In genomic region chr3:15325228-15325627, GRCh38 we compare ENCODE assay signal across 11 cellular contexts. TPM values are rescaled to one million over a fixed set of nuclear protein-coding genes. Genes with fewer than 3 reads are reported as not detected.
A peak's percentile ranks its signal among the peaks of the same experiment; 100 is the strongest.
DNase-seq lines count a peak whose midpoint lies in the region; ATAC-seq and TF ChIP-seq lines count a peak whose summit lies in the region.
"Had no signal": no experiment of that assay in that cellular context is flagged by ENCODE, and none has a peak within 500 bp of the region (broad histone marks: within the 10 kb centered on the region; RNA-seq: fewer than 3 reads in every experiment).

No MANE protein-coding gene starts in this region.

- POLR2A ChIA-PET in HCT116 (lab: Charles Lee), result no interaction called here
- POLR2A ChIA-PET in WTC11 (lab: Charles Lee), result no interaction called here

- H3K4me2 ChIP-seq in HCT116 (ENCODE audit: low read length), result peak overlapping the region; percentile 18

- TF ChIP-seq RAD21 in HCT116 (IDR thresholded peaks at IDR 0.05; ENCODE audit: low read depth), result 0 out of 2 replicates have a peak, but pooled peaks have one; percentile 19

- TF ChIP-seq CTCF in HCT116 (IDR thresholded peaks at IDR 0.05 in 2 of 3, conservative IDR thresholded peaks at IDR 0.05 in 1 of 3; ENCODE audit: borderline replicate concordance in 1 of 3, insufficient read depth in 1 of 3, low read depth in 2 of 3, low read length in 2 of 3), result no peak
- TF ChIP-seq CTCF in WTC11 (IDR thresholded peaks at IDR 0.05), result no peak

- RAD21 ChIA-PET in HCT116 (lab: Charles Lee; ENCODE audit: low non-redundant PET in 1 of 2, low total read pairs in 2 of 2, uncharacterized antibody in 2 of 2, unreplicated experiment in 2 of 2), result no interaction called here

- H3K4me1 Mint-ChIP-seq in WTC11, result peaks cover 35% of the 10 kb centered on the region
- peaks cover 53 to 85% of the 10 kb centered on the region in 2 donors for H3K4me1 Mint-ChIP-seq in stimulated activated naive B cell treated with anti-CD40 and anti-IgM and Interleukin-4, amounts not matched to agents 10 μg/mL and 1 μg/mL and 100 μg/mL, for 72 hours
- peaks cover 49 to 66% of the 10 kb centered on the region in 2 donors for H3K4me1 Mint-ChIP-seq in immature natural killer cell

- no peak overlapping the region for H3K27ac ChIP-seq in HCT116 (ENCODE audit: low read depth, low read length)

- H3K9me3 Mint-ChIP-seq in WTC11 (no peaks in the 10 kb centered on the region), immature natural killer cell (no peaks in the 10 kb centered on the region)
- H3K9me3 Mint-ChIP-seq in stimulated activated naive B cell treated with anti-CD40 and anti-IgM and Interleukin-4, amounts not matched to agents 10 μg/mL and 1 μg/mL and 100 μg/mL, for 72 hours, result no peaks in the 10 kb centered on the region
- H3K9me3 Mint-ChIP-seq: activated naive CD8-positive, alpha-beta T cell treated with anti-CD3 and anti-CD28 coated beads, Interleukin-2, amount 50 U/mL, for 24 hours had no signal

- BruUV-seq in HCT116 (replicated peaks; lab: Mats Ljungman, UMichigan), result no TSS peak

- no peaks in the 10 kb centered on the region for H3K9me2 ChIP-seq in HCT116 (ENCODE audit: insufficient read depth)

- no peak overlapping the region for H3K4me3 Mint-ChIP-seq in WTC11
- no peak overlapping the region for H3K4me3 Mint-ChIP-seq in stimulated activated naive B cell treated with anti-CD40 and anti-IgM and Interleukin-4, amounts not matched to agents 10 μg/mL and 1 μg/mL and 100 μg/mL, for 72 hours
- no peak overlapping the region for H3K4me3 Mint-ChIP-seq in immature natural killer cell
- H3K4me3 Mint-ChIP-seq: activated naive CD8-positive, alpha-beta T cell treated with anti-CD3 and anti-CD28 coated beads, Interleukin-2, amount 50 U/mL, for 24 hours had no signal

- ATAC-seq in HCT116, result peak; percentile 70
- ATAC-seq in WTC11, result peak; percentile 88
- ATAC-seq in stimulated activated naive B cell treated with anti-CD40 and anti-IgM and Interleukin-4, amounts not matched to agents 10 μg/mL and 1 μg/mL and 100 μg/mL, for 72 hours (replicated peaks), result no peak
- ATAC-seq in HG03378 (IDR thresholded peaks at IDR 0.05; ENCODE audit: unreplicated experiment), result no peak
- ATAC-seq: activated naive CD8-positive, alpha-beta T cell treated with anti-CD3 and anti-CD28 coated beads, Interleukin-2, amount 50 U/mL, for 24 hours had no signal

- peaks cover 0 to 6% of the 10 kb centered on the region in 2 experiments; a peak in 1 of 4 replicates for H3K36me3 ChIP-seq in HCT116 (ENCODE audit: control insufficient read depth in 1 of 2, insufficient read depth in 2 of 2, low read length in 2 of 2)
- H3K36me3 ChIP-seq: HAP-1 had no signal

- H4K20me1 ChIP-seq in HCT116 (ENCODE audit: insufficient read depth), result no peaks in the 10 kb centered on the region

- H3K27me3 ChIP-seq in HCT116 (ENCODE audit: insufficient read depth, low read length), result no peaks in the 10 kb centered on the region

- peaks cover 16 to 19% of the 10 kb centered on the region in 2 experiments; a peak in 3 of 4 replicates for H3K4me1 ChIP-seq in HCT116 (ENCODE audit: control insufficient read depth in 1 of 2, insufficient read depth in 2 of 2, low read length in 2 of 2)

- no peak for TF ChIP-seq POLR2A in HCT116 (IDR thresholded peaks at IDR 0.05; ENCODE audit: borderline replicate concordance, extremely low read depth, insufficient read depth, insufficient read length)

- CTCF ChIA-PET in HCT116 (lab: Charles Lee) (no interaction called here), WTC11 (lab: Charles Lee) (interaction anchor here (1.0 to 2.2 kb wide), 4 partner anchors 37 to 80 kb away, joined by 3 to 9 read pairs (median 6); no protein-coding TSS in a partner anchor)

- H3K27ac Mint-ChIP-seq in WTC11, result no peak overlapping the region; the same call in 1 of the 2 replicates
- peak overlapping the region; percentile 42 for H3K27ac Mint-ChIP-seq in stimulated activated naive B cell treated with anti-CD40 and anti-IgM and Interleukin-4, amounts not matched to agents 10 μg/mL and 1 μg/mL and 100 μg/mL, for 72 hours
- H3K27ac Mint-ChIP-seq in immature natural killer cell, result peak overlapping the region in 1 of 6 donors; percentile 24
- H3K27ac Mint-ChIP-seq: activated naive CD8-positive, alpha-beta T cell treated with anti-CD3 and anti-CD28 coated beads, Interleukin-2, amount 50 U/mL, for 24 hours had no signal

- H2AFZ ChIP-seq in HCT116 (ENCODE audit: low read depth, low read length, poor library complexity, severe bottlenecking), result no peak overlapping the region

- H3K9me3 ChIP-seq in HCT116 (ENCODE audit: control insufficient read depth in 1 of 2, insufficient read depth in 1 of 2, low read depth in 1 of 2, low read length in 2 of 2), result no peaks in the 10 kb centered on the region
- H3K9me3 ChIP-seq: HAP-1 had no signal

- H3K27me3 Mint-ChIP-seq in WTC11 (ENCODE audit: low read depth), result no peaks in the 10 kb centered on the region
- H3K27me3 Mint-ChIP-seq in stimulated activated naive B cell treated with anti-CD40 and anti-IgM and Interleukin-4, amounts not matched to agents 10 μg/mL and 1 μg/mL and 100 μg/mL, for 72 hours, result no peaks in the 10 kb centered on the region
- peaks cover 0 to 3% (median 0%) of the 10 kb centered on the region in 3 donors for H3K27me3 Mint-ChIP-seq in immature natural killer cell (ENCODE audit: low read depth in 3 of 3)
- H3K27me3 Mint-ChIP-seq: activated naive CD8-positive, alpha-beta T cell treated with anti-CD3 and anti-CD28 coated beads, Interleukin-2, amount 50 U/mL, for 24 hours had no signal

- DNase-seq in HCT116 (ENCODE audit: low read depth, low spot score) (no peak), WTC11 (ENCODE audit: low spot score) (peak; percentile 24), iris pigment epithelial cell (ENCODE audit: low read depth) (peak; percentile 89), immature natural killer cell (no peak), posterior cingulate gyrus (no peak), NOMO-1 treated with dmso at 0.1 percent for 144 hours (lab: John Stamatoyannopoulos, UW; ENCODE audit: unreplicated experiment) (no peak)
- no peak for DNase-seq in stimulated activated naive B cell treated with anti-CD40 and anti-IgM and Interleukin-4, amounts not matched to agents 10 μg/mL and 1 μg/mL and 100 μg/mL, for 72 hours
- DNase-seq: activated naive CD8-positive, alpha-beta T cell treated with anti-CD3 and anti-CD28 coated beads, Interleukin-2, amount 50 U/mL, for 24 hours; KG1 had no signal

- H3K9ac ChIP-seq in HCT116 (ENCODE audit: low read length), result no peak overlapping the region

- H3K4me3 ChIP-seq in HCT116 (replicated peaks in 1 of 2; ENCODE audit: low read depth in 1 of 2, low read length in 2 of 2), result no peak overlapping the region
- H3K4me3 ChIP-seq: HAP-1 had no signal

- intact Hi-C loops in HCT116 (cut with micrococcal nuclease) (no loop called here), posterior cingulate gyrus (cut with DNase I) (no loop called here)

- H3K79me2 ChIP-seq in HCT116 (ENCODE audit: insufficient read depth, low read length), result peaks cover 4% of the 10 kb centered on the region; the same call in 1 of the 2 replicates

- H3K36me3 Mint-ChIP-seq in WTC11 (no peaks in the 10 kb centered on the region), immature natural killer cell (peaks cover 12 to 32% (median 13%) of the 10 kb centered on the region in 3 donors)
- peaks cover 12 to 25% of the 10 kb centered on the region in 2 donors for H3K36me3 Mint-ChIP-seq in stimulated activated naive B cell treated with anti-CD40 and anti-IgM and Interleukin-4, amounts not matched to agents 10 μg/mL and 1 μg/mL and 100 μg/mL, for 72 hours

TF ChIP-seq in HCT116, 20 proteins besides CTCF, POLR2A, EP300 and RAD21:
- TF ChIP-seq SIN3A (IDR thresholded peaks at IDR 0.05; ENCODE audit: low read depth) (no peak), YY1 (IDR thresholded peaks at IDR 0.05; ENCODE audit: extremely low read depth, insufficient replicate concordance, low read depth, low read length) (no peak), FOSL1 (IDR thresholded peaks at IDR 0.05; ENCODE audit: low read depth) (0 out of 2 replicates have a peak, but pooled peaks have one; percentile 9), SP1 (IDR thresholded peaks at IDR 0.05; ENCODE audit: low read depth) (peak; percentile 30; the same call in 1 of the 2 replicates), JUND (IDR thresholded peaks at IDR 0.05) (peak; percentile 39; the same call in 1 of the 2 replicates), MAX (IDR thresholded peaks at IDR 0.05) (0 out of 2 replicates have a peak, but pooled peaks have one; percentile 41)

TF ChIP-seq in WTC11, 78 proteins besides CTCF, POLR2A, EP300 and RAD21:
- TF ChIP-seq RORB (CRISPR knock-in tag; IDR thresholded peaks at IDR 0.05), result no peak

RNA-seq across cellular contexts. Expression of gene SH3BP5, which starts 7.2 kb away (rescaled TPM):
- total RNA-seq in HCT116 (2021; ENCODE audit: unreplicated experiment) (13.9 TPM), WTC11 (2021) (5.1 to 7.2 TPM (median 5.9 TPM) in 3 replicates)
- polyA plus RNA-seq in HCT116 (2012), result 13.6 and 16.3 TPM in 2 replicates
- 100 to 1,000 TPM in 1 of 3 donors, 10 to 100 TPM in 2; 52.1 to 160 (median 67.4) TPM for polyA plus RNA-seq in immature natural killer cell

Comparison
In these comparisons a context has a peak if more than half of its experiments do, and no peak if none do; other contexts are left out.
1. ATAC-seq: peak in HCT116 (single experiment) and WTC11 (single experiment); none in stimulated activated naive B cell treated with anti-CD40 and anti-IgM and Interleukin-4, amounts not matched to agents 10 μg/mL and 1 μg/mL and 100 μg/mL, for 72 hours (0 of 2) and HG03378 (single experiment).
2. DNase-seq: peak in WTC11 (single experiment) and iris pigment epithelial cell (single experiment); none in HCT116 (single experiment), stimulated activated naive B cell treated with anti-CD40 and anti-IgM and Interleukin-4, amounts not matched to agents 10 μg/mL and 1 μg/mL and 100 μg/mL, for 72 hours (single experiment), immature natural killer cell (0 of 3), posterior cingulate gyrus (0 of 10) and NOMO-1 treated with dmso at 0.1 percent for 144 hours (single experiment).
3. Of the 4 proteins assayed by ChIP-seq in both WTC11 and HCT116: peak only in WTC11: none; only in HCT116: MAX and SP1; in both: none; in neither: 2.